Comparison of ENCODE assay signal across 26 cellular contexts in genomic region chr6:154289818-154290508, GRCh38.
DNase-seq lines count a peak whose midpoint lies in the region; ATAC-seq lines count a peak whose summit lies in the region.
"Had no signal": no experiment of that assay in that cellular context is flagged by ENCODE, and none has a peak within 500 bp of the region (broad histone marks: within the 10 kb centered on the region; RNA-seq: fewer than 3 reads in every experiment).

No MANE protein-coding gene starts in this region.

- no peak overlapping the region for H3K23ac ChIP-seq in mesendoderm (ENCODE audit: low read length)

- ATAC-seq in GM18909 (IDR thresholded peaks at IDR 0.05; ENCODE audit: poor library complexity, unreplicated experiment), result peak; percentile 57
- no peak for ATAC-seq in activated CD8-positive, alpha-beta T cell treated with anti-CD3 and anti-CD28 coated beads, Interleukin-2, amount 10 ng/mL, durations not matched to agents 7 days and 5 days
- ATAC-seq: heart right ventricle; left lung; stimulated activated effector memory CD8-positive, alpha-beta T cell treated with anti-CD3 and anti-CD28 coated beads, Interleukin-12 subunit alpha, Interleukin-12 subunit beta, amount 100 ng/mL, for 72 hours had no signal

- H2BK120ac ChIP-seq in mesendoderm (ENCODE audit: low read depth, low read length), result no peak overlapping the region

- H3K27ac ChIP-seq in mesendoderm (ENCODE audit: low read depth, low read length), result no peak overlapping the region
- H3K27ac ChIP-seq: adrenal gland; BLaER1 treated with 17β-estradiol and CSF1 and Interleukin-3, amounts not matched to agents 10 nM and 100 nM; heart right ventricle; left lung; parathyroid adenoma; sigmoid colon had no signal

- H3K18ac ChIP-seq in mesendoderm (ENCODE audit: low read length), result no peak overlapping the region

- no peak overlapping the region for H3K9ac ChIP-seq in mesendoderm (ENCODE audit: low read length)
- H3K9ac ChIP-seq: BLaER1 treated with 17β-estradiol and CSF1 and Interleukin-3, amounts not matched to agents 10 nM and 100 nM; parathyroid adenoma had no signal

- H3K36me3 Mint-ChIP-seq in activated CD8-positive, alpha-beta T cell treated with anti-CD3 and anti-CD28 coated beads, Interleukin-2, amount 10 ng/mL, durations not matched to agents 7 days and 5 days (ENCODE audit: low read depth), result no peaks in the 10 kb centered on the region
- H3K36me3 Mint-ChIP-seq: stimulated activated effector memory CD8-positive, alpha-beta T cell treated with anti-CD3 and anti-CD28 coated beads, Interleukin-12 subunit alpha, Interleukin-12 subunit beta, amount 100 ng/mL, for 72 hours had no signal

- H4K8ac ChIP-seq in mesendoderm (ENCODE audit: low read depth, low read length), result no peak overlapping the region

- no peak overlapping the region for H3K4ac ChIP-seq in mesendoderm (ENCODE audit: low read depth, low read length)

- no peak overlapping the region for H3K27ac Mint-ChIP-seq in activated CD8-positive, alpha-beta T cell treated with anti-CD3 and anti-CD28 coated beads, Interleukin-2, amount 10 ng/mL, durations not matched to agents 7 days and 5 days
- H3K27ac Mint-ChIP-seq: nephron; stimulated activated effector memory CD8-positive, alpha-beta T cell treated with anti-CD3 and anti-CD28 coated beads, Interleukin-12 subunit alpha, Interleukin-12 subunit beta, amount 100 ng/mL, for 72 hours had no signal

- H2BK5ac ChIP-seq in mesendoderm (ENCODE audit: low read length), result no peak overlapping the region

- DNase-seq in NCI-H510A treated with DMSO at 0.1 percent for 48 hours (lab: John Stamatoyannopoulos, UW) (peak; percentile 18), NCI-H510A (lab: John Stamatoyannopoulos, UW) (no peak), NCI-H2196 (lab: John Stamatoyannopoulos, UW; ENCODE audit: unreplicated experiment) (peak; percentile 34), mesendoderm (peak; percentile 4), cerebellum (ENCODE audit: low spot score) (no peak)
- DNase-seq in activated naive CD4-positive, alpha-beta T cell treated with Interleukin-2 at 50 U/mL for 16 hours, result no peak
- DNase-seq in activated CD8-positive, alpha-beta T cell treated with anti-CD3 and anti-CD28 coated beads, Interleukin-2, amount 10 ng/mL, durations not matched to agents 7 days and 5 days, result no peak
- DNase-seq: ACHN; activated CD4-positive, alpha-beta T cell treated with anti-CD3 and anti-CD28 coated beads, Interleukin-2, amount 50 U/mL, for 1 hour; activated CD8-positive, alpha-beta memory T cell treated with anti-CD3 and anti-CD28 coated beads, Interleukin-2, amount 50 U/mL, for 4 hours; activated effector memory CD4-positive, alpha-beta T cell treated with Interleukin-2 at 50 U/mL for 16 hours; adrenal gland; cortex of kidney; GF-D8; heart right ventricle; left lung; midbrain; NCI-H1930; NCI-H526; OCI-M1; sigmoid colon had no signal

- no peak overlapping the region for H3K56ac ChIP-seq in mesendoderm (ENCODE audit: low read length)

- no peaks in the 10 kb centered on the region for H3K79me1 ChIP-seq in mesendoderm (ENCODE audit: low read length)

- no peak overlapping the region for H2BK15ac ChIP-seq in mesendoderm (replicated peaks; ENCODE audit: low read depth)

- no peaks in the 10 kb centered on the region for H3K36me3 ChIP-seq in mesendoderm (ENCODE audit: control insufficient read depth, insufficient read depth, low read length)
- H3K36me3 ChIP-seq: adrenal gland, heart right ventricle, left lung, sigmoid colon had no signal

- H2AK5ac ChIP-seq in mesendoderm (ENCODE audit: low read length), result no peak overlapping the region

- no peaks in the 10 kb centered on the region for H3K4me1 Mint-ChIP-seq in activated CD8-positive, alpha-beta T cell treated with anti-CD3 and anti-CD28 coated beads, Interleukin-2, amount 10 ng/mL, durations not matched to agents 7 days and 5 days (ENCODE audit: low read depth)

- POLR2A ChIA-PET in activated CD8-positive, alpha-beta T cell treated with anti-CD3 and anti-CD28 coated beads, Interleukin-2, amount 10 ng/mL, durations not matched to agents 7 days and 5 days (lab: Charles Lee), result no interaction called here

- peaks cover 4% of the 10 kb centered on the region for H3K9me3 Mint-ChIP-seq in activated CD8-positive, alpha-beta T cell treated with anti-CD3 and anti-CD28 coated beads, Interleukin-2, amount 10 ng/mL, durations not matched to agents 7 days and 5 days (ENCODE audit: insufficient read depth)
- H3K9me3 Mint-ChIP-seq: stimulated activated effector memory CD8-positive, alpha-beta T cell treated with anti-CD3 and anti-CD28 coated beads, Interleukin-12 subunit alpha, Interleukin-12 subunit beta, amount 100 ng/mL, for 72 hours had no signal

- H3K79me2 ChIP-seq in mesendoderm (ENCODE audit: control insufficient read depth, insufficient read depth, low read length), result no peaks in the 10 kb centered on the region
- H3K79me2 ChIP-seq: parathyroid adenoma had no signal

- no CpG with 5 or more reads among the region's 6 CpGs for WGBS in mesendoderm (ENCODE audit: extremely low coverage, insufficient coverage, low lambda C conversion rate)

- CTCF ChIA-PET in activated CD8-positive, alpha-beta T cell treated with anti-CD3 and anti-CD28 coated beads, Interleukin-2, amount 10 ng/mL, durations not matched to agents 7 days and 5 days (lab: Charles Lee), result interaction anchor here (1.5 kb wide), 1 partner anchor 12 kb away, joined by 6 read pairs; no protein-coding TSS in a partner anchor

- H3K27me3 Mint-ChIP-seq in activated CD8-positive, alpha-beta T cell treated with anti-CD3 and anti-CD28 coated beads, Interleukin-2, amount 10 ng/mL, durations not matched to agents 7 days and 5 days (ENCODE audit: low read depth), result no peaks in the 10 kb centered on the region

- no peak overlapping the region for H3K4me2 ChIP-seq in mesendoderm (ENCODE audit: low read length)
- H3K4me2 ChIP-seq: BLaER1 treated with 17β-estradiol and CSF1 and Interleukin-3, amounts not matched to agents 10 nM and 100 nM had no signal

- no peak overlapping the region for H3K4me3 Mint-ChIP-seq in activated CD8-positive, alpha-beta T cell treated with anti-CD3 and anti-CD28 coated beads, Interleukin-2, amount 10 ng/mL, durations not matched to agents 7 days and 5 days
- H3K4me3 Mint-ChIP-seq: nephron; stimulated activated effector memory CD8-positive, alpha-beta T cell treated with anti-CD3 and anti-CD28 coated beads, Interleukin-12 subunit alpha, Interleukin-12 subunit beta, amount 100 ng/mL, for 72 hours had no signal

- H3K27me3 ChIP-seq in mesendoderm (ENCODE audit: insufficient read depth, low read length, poor library complexity), result no peaks in the 10 kb centered on the region
- H3K27me3 ChIP-seq: adrenal gland; BLaER1 treated with 17β-estradiol and CSF1 and Interleukin-3, amounts not matched to agents 10 nM and 100 nM; heart right ventricle; left lung; sigmoid colon had no signal

- no peak overlapping the region for H3K4me3 ChIP-seq in mesendoderm (ENCODE audit: low read length)
- H3K4me3 ChIP-seq: adrenal gland; BLaER1 treated with 17β-estradiol and CSF1 and Interleukin-3, amounts not matched to agents 10 nM and 100 nM; heart right ventricle; left lung; sigmoid colon had no signal

- H3K4me1 ChIP-seq in mesendoderm (ENCODE audit: control insufficient read depth, low read depth, low read length), result no peaks in the 10 kb centered on the region
- H3K4me1 ChIP-seq: parathyroid adenoma, sigmoid colon had no signal

- no peak overlapping the region for H4K5ac ChIP-seq in mesendoderm (ENCODE audit: low read length)

Comparison
In these comparisons a context has a peak if more than half of its experiments do, and no peak if none do; other contexts are left out.
1. DNase-seq: peak in NCI-H510A treated with DMSO at 0.1 percent for 48 hours (single experiment), NCI-H2196 (single experiment) and mesendoderm (single experiment); none in NCI-H510A (single experiment), activated naive CD4-positive, alpha-beta T cell treated with Interleukin-2 at 50 U/mL for 16 hours (single experiment), cerebellum (single experiment) and activated CD8-positive, alpha-beta T cell treated with anti-CD3 and anti-CD28 coated beads, Interleukin-2, amount 10 ng/mL, durations not matched to agents 7 days and 5 days (single experiment).